In genomic region chr5:107744418-107745330, GRCh38 we compare ENCODE assay signal across 2 cellular contexts.
TF ChIP-seq lines count a peak whose summit lies in the region.

No MANE protein-coding gene starts in this region.

TF ChIP-seq in GM23338, 12 proteins besides CTCF, POLR2A, EP300 and RAD21:
- no peak for TF ChIP-seq ZNF331 (CRISPR knock-in tag; IDR thresholded peaks at IDR 0.05; ENCODE audit: low read depth)
- peak; percentile 80 for TF ChIP-seq ZNF462 (CRISPR knock-in tag; IDR thresholded peaks at IDR 0.05)
- TF ChIP-seq POLR2AphosphoS5 (IDR thresholded peaks at IDR 0.05; ENCODE audit: low read depth) = no peak
- no peak for TF ChIP-seq EZH2 (IDR thresholded peaks at IDR 0.05; ENCODE audit: low read depth, unreplicated experiment)
- TF ChIP-seq STAT1 (IDR thresholded peaks at IDR 0.05; ENCODE audit: unreplicated experiment) = no peak
- TF ChIP-seq NANOG (IDR thresholded peaks at IDR 0.05; ENCODE audit: borderline replicate concordance) = no peak
- TF ChIP-seq ETS1 (IDR thresholded peaks at IDR 0.05) = no peak
- peak; percentile 60; the same call in 1 of the 2 replicates for TF ChIP-seq ZNF114 (CRISPR knock-in tag; IDR thresholded peaks at IDR 0.05)
- no peak for TF ChIP-seq JUNB (IDR thresholded peaks at IDR 0.05; ENCODE audit: unreplicated experiment)

TF ChIP-seq in H1, 55 proteins besides CTCF, POLR2A, EP300 and RAD21:
- TF ChIP-seq KDM5A (IDR thresholded peaks at IDR 0.05; ENCODE audit: low read length) = no peak
- peak; percentile 40; the same call in 1 of the 2 replicates for TF ChIP-seq SP1 (IDR thresholded peaks at IDR 0.05; ENCODE audit: low read depth, low read length)
- TF ChIP-seq HDAC6 (IDR thresholded peaks at IDR 0.05; ENCODE audit: low read depth, low read length) = no peak
- peak; percentile 68 to 94; a peak in 3 of 4 replicates for TF ChIP-seq HDAC2 (IDR thresholded peaks at IDR 0.05; ENCODE audit: borderline replicate concordance in 1 of 2, low read depth in 2 of 2, low read length in 2 of 2)
- TF ChIP-seq ATF3 (IDR thresholded peaks at IDR 0.05; ENCODE audit: insufficient read depth, low read depth, low read length) = no peak
- TF ChIP-seq CREB1 (IDR thresholded peaks at IDR 0.05) = no peak
- no peak for TF ChIP-seq CHD2 (IDR thresholded peaks at IDR 0.05; ENCODE audit: low read length)
- peak; percentile 46 for TF ChIP-seq NANOG (IDR thresholded peaks at IDR 0.05; ENCODE audit: insufficient read depth, low read depth, low read length, poor library complexity, severe bottlenecking)
- TF ChIP-seq CBX8 (IDR thresholded peaks at IDR 0.05; ENCODE audit: borderline replicate concordance, low read depth, low read length) = no peak
- no peak for TF ChIP-seq SRF (IDR thresholded peaks at IDR 0.05; ENCODE audit: low read depth, low read length)
- no peak; the same call in 1 of the 2 replicates for TF ChIP-seq MAX (IDR thresholded peaks at IDR 0.05)
- TF ChIP-seq ASH2L (IDR thresholded peaks at IDR 0.05; ENCODE audit: low read length) = peak; percentile 28
- TF ChIP-seq CHD7 (IDR thresholded peaks at IDR 0.05; ENCODE audit: insufficient replicate concordance, low read length) = peak; percentile 69
- no peak for TF ChIP-seq RNF2 (IDR thresholded peaks at IDR 0.05; ENCODE audit: borderline replicate concordance, low read depth, low read length, missing control alignments, poor library complexity, severe bottlenecking)
- TF ChIP-seq KDM1A (IDR thresholded peaks at IDR 0.05; ENCODE audit: borderline replicate concordance, low read length) = peak; percentile 65
- TF ChIP-seq YY1 (IDR thresholded peaks at IDR 0.05; ENCODE audit: low read depth, low read length) = 0 out of 2 replicates have a peak, but pooled peaks have one; percentile 33
